Comparison of ENCODE assay signal across 1 cellular context in the genomic region with DNA sequence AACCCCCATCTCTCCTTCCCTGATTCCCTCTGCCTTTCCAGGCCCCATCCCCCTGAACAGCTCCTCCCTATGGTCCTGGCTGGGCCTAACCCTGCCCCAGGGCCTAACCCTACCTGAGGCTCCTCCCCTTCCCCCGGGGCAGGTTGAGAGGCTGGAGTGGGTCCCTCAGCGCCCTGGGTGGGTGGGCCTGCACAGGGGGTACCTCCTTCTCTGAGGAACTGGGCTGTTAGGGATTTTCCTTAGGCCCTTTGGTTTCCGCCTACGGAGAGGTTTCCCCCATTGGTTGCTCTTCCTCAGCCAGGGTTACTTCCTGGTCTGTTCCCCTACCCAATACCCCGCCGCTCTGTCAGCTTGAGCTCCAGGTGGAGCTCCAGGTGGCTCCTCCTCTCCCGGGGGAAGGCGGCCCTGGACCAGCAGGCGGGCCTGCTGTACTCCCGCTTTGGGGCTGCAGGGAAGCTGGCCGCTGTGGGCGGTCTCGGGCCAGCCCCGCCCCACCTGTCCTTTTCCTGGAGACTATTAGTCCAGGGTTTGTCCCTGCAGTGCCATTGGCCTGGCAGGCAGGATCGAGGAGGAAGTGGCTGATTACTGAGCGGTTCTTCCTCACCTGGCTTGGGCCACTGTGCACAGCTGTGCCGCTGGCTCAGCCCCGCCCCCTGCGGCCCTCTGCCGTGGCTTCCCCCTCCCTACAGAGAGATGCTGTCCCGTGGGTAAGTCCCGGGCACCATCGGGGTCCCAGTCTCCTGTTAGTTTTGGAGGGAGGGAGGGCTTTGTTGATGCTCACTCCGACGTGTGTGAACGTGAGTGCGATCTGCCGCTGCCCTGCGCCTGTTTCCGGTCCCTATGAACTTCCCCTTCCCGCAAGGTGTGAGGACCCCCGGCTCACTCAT.
A peak's percentile ranks its signal among the peaks of the same experiment; 100 is the strongest.
TF ChIP-seq lines count a peak whose summit lies in the region.

No MANE protein-coding gene starts in this region.

TF ChIP-seq in H1, 55 proteins besides CTCF, POLR2A, EP300 and RAD21 (continued from another document):
- TF ChIP-seq, protein P1, sequence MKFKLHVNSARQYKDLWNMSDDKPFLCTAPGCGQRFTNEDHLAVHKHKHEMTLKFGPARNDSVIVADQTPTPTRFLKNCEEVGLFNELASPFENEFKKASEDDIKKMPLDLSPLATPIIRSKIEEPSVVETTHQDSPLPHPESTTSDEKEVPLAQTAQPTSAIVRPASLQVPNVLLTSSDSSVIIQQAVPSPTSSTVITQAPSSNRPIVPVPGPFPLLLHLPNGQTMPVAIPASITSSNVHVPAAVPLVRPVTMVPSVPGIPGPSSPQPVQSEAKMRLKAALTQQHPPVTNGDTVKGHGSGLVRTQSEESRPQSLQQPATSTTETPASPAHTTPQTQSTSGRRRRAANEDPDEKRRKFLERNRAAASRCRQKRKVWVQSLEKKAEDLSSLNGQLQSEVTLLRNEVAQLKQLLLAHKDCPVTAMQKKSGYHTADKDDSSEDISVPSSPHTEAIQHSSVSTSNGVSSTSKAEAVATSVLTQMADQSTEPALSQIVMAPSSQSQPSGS (IDR thresholded peaks at IDR 0.05; ENCODE audit: low read length): 0 out of 2 replicates have a peak, but pooled peaks have one; percentile 65
- TF ChIP-seq CEBPB (IDR thresholded peaks at IDR 0.05; ENCODE audit: low read depth, low read length) (no peak), POU5F1 (IDR thresholded peaks at IDR 0.05; ENCODE audit: low read depth, low read length) (no peak), NRF1 (IDR thresholded peaks at IDR 0.05; ENCODE audit: low read depth, low read length) (no peak), TEAD4 (IDR thresholded peaks at IDR 0.05; ENCODE audit: low read depth, low read length) (no peak), JUND (IDR thresholded peaks at IDR 0.05; ENCODE audit: low read length) (no peak), ZNF274 (IDR thresholded peaks at IDR 0.05; ENCODE audit: borderline replicate concordance, extremely low read depth, low read length) (no peak), SAP30 (IDR thresholded peaks at IDR 0.05; ENCODE audit: insufficient read depth, insufficient replicate concordance, low read length) (peak; percentile 44)
- TF ChIP-seq, protein P2, sequence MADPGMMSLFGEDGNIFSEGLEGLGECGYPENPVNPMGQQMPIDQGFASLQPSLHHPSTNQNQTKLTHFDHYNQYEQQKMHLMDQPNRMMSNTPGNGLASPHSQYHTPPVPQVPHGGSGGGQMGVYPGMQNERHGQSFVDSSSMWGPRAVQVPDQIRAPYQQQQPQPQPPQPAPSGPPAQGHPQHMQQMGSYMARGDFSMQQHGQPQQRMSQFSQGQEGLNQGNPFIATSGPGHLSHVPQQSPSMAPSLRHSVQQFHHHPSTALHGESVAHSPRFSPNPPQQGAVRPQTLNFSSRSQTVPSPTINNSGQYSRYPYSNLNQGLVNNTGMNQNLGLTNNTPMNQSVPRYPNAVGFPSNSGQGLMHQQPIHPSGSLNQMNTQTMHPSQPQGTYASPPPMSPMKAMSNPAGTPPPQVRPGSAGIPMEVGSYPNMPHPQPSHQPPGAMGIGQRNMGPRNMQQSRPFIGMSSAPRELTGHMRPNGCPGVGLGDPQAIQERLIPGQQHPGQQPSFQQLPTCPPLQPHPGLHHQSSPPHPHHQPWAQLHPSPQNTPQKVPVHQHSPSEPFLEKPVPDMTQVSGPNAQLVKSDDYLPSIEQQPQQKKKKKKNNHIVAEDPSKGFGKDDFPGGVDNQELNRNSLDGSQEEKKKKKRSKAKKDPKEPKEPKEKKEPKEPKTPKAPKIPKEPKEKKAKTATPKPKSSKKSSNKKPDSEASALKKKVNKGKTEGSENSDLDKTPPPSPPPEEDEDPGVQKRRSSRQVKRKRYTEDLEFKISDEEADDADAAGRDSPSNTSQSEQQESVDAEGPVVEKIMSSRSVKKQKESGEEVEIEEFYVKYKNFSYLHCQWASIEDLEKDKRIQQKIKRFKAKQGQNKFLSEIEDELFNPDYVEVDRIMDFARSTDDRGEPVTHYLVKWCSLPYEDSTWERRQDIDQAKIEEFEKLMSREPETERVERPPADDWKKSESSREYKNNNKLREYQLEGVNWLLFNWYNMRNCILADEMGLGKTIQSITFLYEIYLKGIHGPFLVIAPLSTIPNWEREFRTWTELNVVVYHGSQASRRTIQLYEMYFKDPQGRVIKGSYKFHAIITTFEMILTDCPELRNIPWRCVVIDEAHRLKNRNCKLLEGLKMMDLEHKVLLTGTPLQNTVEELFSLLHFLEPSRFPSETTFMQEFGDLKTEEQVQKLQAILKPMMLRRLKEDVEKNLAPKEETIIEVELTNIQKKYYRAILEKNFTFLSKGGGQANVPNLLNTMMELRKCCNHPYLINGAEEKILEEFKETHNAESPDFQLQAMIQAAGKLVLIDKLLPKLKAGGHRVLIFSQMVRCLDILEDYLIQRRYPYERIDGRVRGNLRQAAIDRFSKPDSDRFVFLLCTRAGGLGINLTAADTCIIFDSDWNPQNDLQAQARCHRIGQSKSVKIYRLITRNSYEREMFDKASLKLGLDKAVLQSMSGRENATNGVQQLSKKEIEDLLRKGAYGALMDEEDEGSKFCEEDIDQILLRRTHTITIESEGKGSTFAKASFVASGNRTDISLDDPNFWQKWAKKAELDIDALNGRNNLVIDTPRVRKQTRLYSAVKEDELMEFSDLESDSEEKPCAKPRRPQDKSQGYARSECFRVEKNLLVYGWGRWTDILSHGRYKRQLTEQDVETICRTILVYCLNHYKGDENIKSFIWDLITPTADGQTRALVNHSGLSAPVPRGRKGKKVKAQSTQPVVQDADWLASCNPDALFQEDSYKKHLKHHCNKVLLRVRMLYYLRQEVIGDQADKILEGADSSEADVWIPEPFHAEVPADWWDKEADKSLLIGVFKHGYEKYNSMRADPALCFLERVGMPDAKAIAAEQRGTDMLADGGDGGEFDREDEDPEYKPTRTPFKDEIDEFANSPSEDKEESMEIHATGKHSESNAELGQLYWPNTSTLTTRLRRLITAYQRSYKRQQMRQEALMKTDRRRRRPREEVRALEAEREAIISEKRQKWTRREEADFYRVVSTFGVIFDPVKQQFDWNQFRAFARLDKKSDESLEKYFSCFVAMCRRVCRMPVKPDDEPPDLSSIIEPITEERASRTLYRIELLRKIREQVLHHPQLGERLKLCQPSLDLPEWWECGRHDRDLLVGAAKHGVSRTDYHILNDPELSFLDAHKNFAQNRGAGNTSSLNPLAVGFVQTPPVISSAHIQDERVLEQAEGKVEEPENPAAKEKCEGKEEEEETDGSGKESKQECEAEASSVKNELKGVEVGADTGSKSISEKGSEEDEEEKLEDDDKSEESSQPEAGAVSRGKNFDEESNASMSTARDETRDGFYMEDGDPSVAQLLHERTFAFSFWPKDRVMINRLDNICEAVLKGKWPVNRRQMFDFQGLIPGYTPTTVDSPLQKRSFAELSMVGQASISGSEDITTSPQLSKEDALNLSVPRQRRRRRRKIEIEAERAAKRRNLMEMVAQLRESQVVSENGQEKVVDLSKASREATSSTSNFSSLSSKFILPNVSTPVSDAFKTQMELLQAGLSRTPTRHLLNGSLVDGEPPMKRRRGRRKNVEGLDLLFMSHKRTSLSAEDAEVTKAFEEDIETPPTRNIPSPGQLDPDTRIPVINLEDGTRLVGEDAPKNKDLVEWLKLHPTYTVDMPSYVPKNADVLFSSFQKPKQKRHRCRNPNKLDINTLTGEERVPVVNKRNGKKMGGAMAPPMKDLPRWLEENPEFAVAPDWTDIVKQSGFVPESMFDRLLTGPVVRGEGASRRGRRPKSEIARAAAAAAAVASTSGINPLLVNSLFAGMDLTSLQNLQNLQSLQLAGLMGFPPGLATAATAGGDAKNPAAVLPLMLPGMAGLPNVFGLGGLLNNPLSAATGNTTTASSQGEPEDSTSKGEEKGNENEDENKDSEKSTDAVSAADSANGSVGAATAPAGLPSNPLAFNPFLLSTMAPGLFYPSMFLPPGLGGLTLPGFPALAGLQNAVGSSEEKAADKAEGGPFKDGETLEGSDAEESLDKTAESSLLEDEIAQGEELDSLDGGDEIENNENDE (IDR thresholded peaks at IDR 0.05; ENCODE audit: insufficient replicate concordance, low read length): no peak
